Comparison of ENCODE assay signal across 17 cellular contexts in genomic region chr20:46182271-46182670, GRCh38.
"Had no signal": no experiment of that assay in that cellular context is flagged by ENCODE, and none has a peak within 500 bp of the region (broad histone marks: within the 10 kb centered on the region; RNA-seq: fewer than 3 reads in every experiment).

No MANE protein-coding gene starts in this region.

- ATAC-seq: esophagus mucosa; gastrocnemius medialis; left ventricle myocardium superior; lower lobe of right lung; naive thymus-derived CD8-positive, alpha-beta T cell; sciatic nerve; stimulated activated naive CD8-positive, alpha-beta T cell treated with anti-CD3 and anti-CD28 coated beads, Interleukin-15, amount 100 ng/mL, for 72 hours had no signal

- DNase-seq: effector CD8-positive, alpha-beta T cell; endodermal cell; foreskin fibroblast; gastrocnemius medialis; head of caudate nucleus; left ventricle myocardium superior; lower lobe of right lung; naive thymus-derived CD8-positive, alpha-beta T cell; stimulated activated CD4-positive, alpha-beta T cell treated with anti-CD3 and anti-CD28 coated beads, Interleukin-12 subunit alpha, Interleukin-12 subunit beta, amount 100 ng/mL, for 4 hours; stimulated activated CD4-positive, alpha-beta T cell treated with anti-CD3 and anti-CD28 coated beads, Interleukin-1b, Interleukin-23, amount 100 ng/mL, for 48 hours; stimulated activated CD4-positive, alpha-beta T cell treated with anti-CD3 and anti-CD28 coated beads, Interleukin-4, amount 100 ng/mL, for 1 hour; stimulated activated CD8-positive, alpha-beta memory T cell treated with anti-CD3 and anti-CD28 coated beads, Interleukin-4, amount 100 ng/mL, for 48 hours; stimulated activated naive CD4-positive, alpha-beta T cell; stimulated activated naive CD8-positive, alpha-beta T cell treated with anti-CD3 and anti-CD28 coated beads, Interleukin-15, amount 100 ng/mL, for 72 hours; transverse colon had no signal
